34 cellular contexts compared by ENCODE assay signal in genomic region chr9:117459941-117460340, GRCh38.
"Had no signal": no experiment of that assay in that cellular context is flagged by ENCODE, and none has a peak within 500 bp of the region (broad histone marks: within the 10 kb centered on the region; RNA-seq: fewer than 3 reads in every experiment).

No MANE protein-coding gene starts in this region.

- H3K4me1 ChIP-seq: adrenal gland, body of pancreas, breast epithelium had no signal

- DNase-seq: activated B cell treated with CpG ODN at 0.5 μM for 24 hours; activated CD4-positive, alpha-beta memory T cell treated with anti-CD3 and anti-CD28 coated beads for 36 hours; activated CD4-positive, alpha-beta T cell treated with anti-CD3 and anti-CD28 coated beads for 4 hours; activated CD4-positive, alpha-beta T cell treated with anti-CD3 and anti-CD28 coated beads, Interleukin-2, amount 10 ng/mL, durations not matched to agents 24 days and 14 days; activated CD4-positive, alpha-beta T cell treated with anti-CD3 and anti-CD28 coated beads, Interleukin-2, amount 50 U/mL, for 1 hour; activated CD4-positive, alpha-beta T cell treated with anti-CD3 and anti-CD28 coated beads, Interleukin-2, amount 50 U/mL, for 4 hours; activated CD4-positive, CD25-positive, alpha-beta regulatory T cell treated with anti-CD3 and anti-CD28 coated beads, Interleukin-2, amount 50 U/mL, for 72 hours; activated CD8-positive, alpha-beta memory T cell treated with anti-CD3 and anti-CD28 coated beads, Interleukin-2, amount 50 U/mL, for 4 hours; activated CD8-positive, alpha-beta T cell treated with anti-CD3 and anti-CD28 coated beads for 36 hours; activated effector memory CD4-positive, alpha-beta T cell treated with anti-CD3 and anti-CD28 coated beads, Interleukin-2, amount 50 U/mL, for 16 hours; activated gamma-delta T cell treated with Interleukin-2 at 50 U/mL for 16 hours; activated naive CD4-positive, alpha-beta T cell; activated naive CD4-positive, alpha-beta T cell treated with anti-CD3 and anti-CD28 coated beads for 36 hours; activated naive CD4-positive, alpha-beta T cell treated with anti-CD3 and anti-CD28 coated beads, Interleukin-2, amount 50 U/mL, for 16 hours; activated naive CD8-positive, alpha-beta T cell treated with anti-CD3 and anti-CD28 coated beads for 36 hours; activated T-cell treated with anti-CD3 and anti-CD28 coated beads for 4 hours; activated T-cell treated with anti-CD3 and anti-CD28 coated beads, Interleukin-2, amount 50 U/mL, for 1 hour; activated T-cell treated with anti-CD3 and anti-CD28 coated beads, Interleukin-2, amount 50 U/mL, for 4 hours; activated T-cell treated with anti-CD3 and anti-CD28 coated beads, Interleukin-2, amount 50 U/mL, for 72 hours; adrenal gland; amniotic stem cell; aorta; body of pancreas; brain microvascular endothelial cell; central memory CD4-positive, alpha-beta T cell; cerebellar nuclear complex; T-helper 2 cell; T-helper 9 cell had no signal

- H3K36me3 ChIP-seq: adrenal gland, brain microvascular endothelial cell, breast epithelium had no signal

- H3K27me3 ChIP-seq: adrenal gland, body of pancreas, brain microvascular endothelial cell, breast epithelium had no signal

- H3K4me3 ChIP-seq: adrenal gland, body of pancreas, breast epithelium had no signal

- ATAC-seq: activated CD8-positive, alpha-beta T cell treated with anti-CD3 and anti-CD28 coated beads for 36 hours; activated naive CD4-positive, alpha-beta T cell treated with anti-CD3 and anti-CD28 coated beads, Interleukin-2, amount 50 U/mL, for 72 hours; activated T-cell treated with anti-CD3 and anti-CD28 coated beads, Interleukin-2, amount 50 U/mL, for 4 hours; activated T-cell treated with anti-CD3 and anti-CD28 coated beads, Interleukin-2, amount 50 U/mL, for 72 hours; activated T-helper 17 cell treated with anti-CD3 and anti-CD28 coated beads, Interleukin-2, amount 50 U/mL, for 72 hours; body of pancreas had no signal

- FAIRE-seq: astrocyte, TTC549 had no signal

- H3K27ac ChIP-seq: adrenal gland, body of pancreas, brain microvascular endothelial cell, breast epithelium, VCaP had no signal

- H3K9me3 ChIP-seq: adrenal gland, body of pancreas, breast epithelium had no signal
